ENCODE assay signal across 17 cellular contexts in genomic region chr3:146470424-146470990, GRCh38. TPM values are rescaled to one million over a fixed set of nuclear protein-coding genes. Genes with fewer than 3 reads are reported as not detected.
DNase-seq lines count a peak whose midpoint lies in the region; ATAC-seq, FAIRE-seq and TF ChIP-seq lines count a peak whose summit lies in the region.
"Had no signal": no experiment of that assay in that cellular context is flagged by ENCODE, and none has a peak within 500 bp of the region (broad histone marks: within the 10 kb centered on the region; RNA-seq: fewer than 3 reads in every experiment).

No MANE protein-coding gene starts in this region.

- ATAC-seq in K562 (no peak), right lobe of liver (no peak)
- ATAC-seq in stimulated activated naive B cell treated with anti-CD40 and anti-IgM and Interleukin-4, amounts not matched to agents 10 μg/mL and 1 μg/mL and 100 μg/mL, for 72 hours (replicated peaks), result no peak

- CTCF ChIA-PET in activated naive CD4-positive, alpha-beta T cell treated with anti-CD3 and anti-CD28 coated beads for 36 hours (lab: Charles Lee), result no interaction called here
- CTCF ChIA-PET in K562 (lab: Yijun Ruan, JAX; ENCODE audit: low intra/inter-chr PET ratio) (no interaction called here), HEK293T (lab: Yijun Ruan, JAX) (no interaction called here)

- TF ChIP-seq RAD21 in K562 (CRISPR knock-in tag; conservative IDR thresholded peaks at IDR 0.05 in 1 of 2, IDR thresholded peaks at IDR 0.05 in 1 of 2), result no peak

- H3K4me1 Mint-ChIP-seq in activated naive CD4-positive, alpha-beta T cell treated with anti-CD3 and anti-CD28 coated beads for 36 hours (ENCODE audit: low read depth), result peaks cover 2% of the 10 kb centered on the region
- H3K4me1 Mint-ChIP-seq in stimulated activated naive B cell treated with anti-CD40 and anti-IgM and Interleukin-4, amounts not matched to agents 10 μg/mL and 1 μg/mL and 100 μg/mL, for 72 hours, result peaks cover 0 to 14% of the 10 kb centered on the region in 2 donors

- H3K9me3 Mint-ChIP-seq in activated naive CD4-positive, alpha-beta T cell treated with anti-CD3 and anti-CD28 coated beads for 36 hours, result no peaks in the 10 kb centered on the region
- H3K9me3 Mint-ChIP-seq in stimulated activated naive B cell treated with anti-CD40 and anti-IgM and Interleukin-4, amounts not matched to agents 10 μg/mL and 1 μg/mL and 100 μg/mL, for 72 hours, result no peaks in the 10 kb centered on the region

- no peak for TF ChIP-seq POLR2A in K562 (conservative IDR thresholded peaks at IDR 0.05)
- no peak for TF ChIP-seq POLR2A in right lobe of liver (IDR thresholded peaks at IDR 0.05)

- H3K27me3 ChIP-seq in Karpas-422 (ENCODE audit: low read length), result no peaks in the 10 kb centered on the region
- no peaks in the 10 kb centered on the region for H3K27me3 ChIP-seq in K562 (ENCODE audit: control insufficient read depth in 2 of 2, insufficient read depth in 2 of 2, low read length in 2 of 2)
- no peaks in the 10 kb centered on the region for H3K27me3 ChIP-seq in right lobe of liver

- H3K4me3 ChIP-seq in Karpas-422 (ENCODE audit: low read length) (peak overlapping the region; percentile 68; the same call in 1 of the 2 replicates), K562 (no peak overlapping the region), right lobe of liver (no peak overlapping the region)

- no peaks in the 10 kb centered on the region for H3K36me3 Mint-ChIP-seq in activated naive CD4-positive, alpha-beta T cell treated with anti-CD3 and anti-CD28 coated beads for 36 hours (ENCODE audit: low read depth)
- no peaks in the 10 kb centered on the region for H3K36me3 Mint-ChIP-seq in stimulated activated naive B cell treated with anti-CD40 and anti-IgM and Interleukin-4, amounts not matched to agents 10 μg/mL and 1 μg/mL and 100 μg/mL, for 72 hours

- TF ChIP-seq CTCF in K562 (IDR thresholded peaks at IDR 0.05 in 2 of 3, conservative IDR thresholded peaks at IDR 0.05 in 1 of 3; ENCODE audit: insufficient read depth in 2 of 3, low read depth in 1 of 3, low read length in 3 of 3) (no peak), right lobe of liver (IDR thresholded peaks at IDR 0.05) (no peak)

- H3K4me1 ChIP-seq in Karpas-422 (ENCODE audit: low read length) (peaks cover 9% of the 10 kb centered on the region), K562 (replicated peaks in 1 of 2; ENCODE audit: control insufficient read depth in 2 of 2, insufficient read depth in 2 of 2, low read length in 2 of 2) (peaks cover 3 to 9% of the 10 kb centered on the region in 2 experiments; a peak in 2 of 5 replicates), right lobe of liver (no peaks in the 10 kb centered on the region)

- no peaks in the 10 kb centered on the region for H3K27me3 Mint-ChIP-seq in activated naive CD4-positive, alpha-beta T cell treated with anti-CD3 and anti-CD28 coated beads for 36 hours (ENCODE audit: low read depth)
- H3K27me3 Mint-ChIP-seq in stimulated activated naive B cell treated with anti-CD40 and anti-IgM and Interleukin-4, amounts not matched to agents 10 μg/mL and 1 μg/mL and 100 μg/mL, for 72 hours, result peaks cover 6 to 10% of the 10 kb centered on the region in 2 donors

- H3K36me3 ChIP-seq in Karpas-422 (ENCODE audit: insufficient read depth, low read length) (no peaks in the 10 kb centered on the region), K562 (ENCODE audit: control insufficient read depth, insufficient read depth, low read length) (no peaks in the 10 kb centered on the region), right lobe of liver (no peaks in the 10 kb centered on the region)

- H3K4me3 Mint-ChIP-seq in activated naive CD4-positive, alpha-beta T cell treated with anti-CD3 and anti-CD28 coated beads for 36 hours, result peak overlapping the region; percentile 73
- H3K4me3 Mint-ChIP-seq in stimulated activated naive B cell treated with anti-CD40 and anti-IgM and Interleukin-4, amounts not matched to agents 10 μg/mL and 1 μg/mL and 100 μg/mL, for 72 hours, result peak overlapping the region; percentile 85 to 88

- POLR2A ChIA-PET in K562 (lab: Yijun Ruan, JAX) (interaction anchor here (3.2 kb wide), 1 partner anchor 11 kb away, joined by 11 read pairs; no protein-coding TSS in a partner anchor), HEK293T (lab: Yijun Ruan, JAX) (no interaction called here)

- H3K9me2 ChIP-seq in Karpas-422 (replicated peaks; ENCODE audit: insufficient read depth, low read length), result no peaks in the 10 kb centered on the region

- intact Hi-C loops in activated naive CD4-positive, alpha-beta T cell treated with anti-CD3 and anti-CD28 coated beads for 36 hours (cut with micrococcal nuclease), result no loop called here
- intact Hi-C loops in K562 (cut with micrococcal nuclease), result no loop called here
- intact Hi-C loops in right lobe of liver (cut with DNase I), result no loop called here

- no TSS peak for BruUV-seq in K562 (replicated peaks; lab: Mats Ljungman, UMichigan)

- no peak for DNase-seq in activated naive CD4-positive, alpha-beta T cell treated with anti-CD3 and anti-CD28 coated beads for 36 hours
- no peak for DNase-seq in activated naive CD4-positive, alpha-beta T cell treated with anti-CD3 and anti-CD28 coated beads, Interleukin-2, amount 50 U/mL, for 16 hours
- no peak for DNase-seq in Karpas-422
- DNase-seq in K562 (ENCODE audit: extremely low read depth in 1 of 4, low spot score in 3 of 4), result no peak
- no peak for DNase-seq in stimulated activated naive B cell treated with anti-CD40 and anti-IgM and Interleukin-4, amounts not matched to agents 10 μg/mL and 1 μg/mL and 100 μg/mL, for 72 hours
- DNase-seq in right lobe of liver, result no peak
- no peak for DNase-seq in HEK293T (ENCODE audit: extremely low spot score)
- no peak for DNase-seq in UCSD-AML1 (lab: John Stamatoyannopoulos, UW; ENCODE audit: unreplicated experiment)
- DNase-seq: anterior cingulate cortex; dorsolateral prefrontal cortex; IMR-90; NCI-H187; stimulated activated CD4-positive, alpha-beta T cell treated with anti-CD3 and anti-CD28 coated beads, Interleukin-2, amount 100 ng/mL, for 24 hours had no signal

- H2AFZ ChIP-seq in Karpas-422 (ENCODE audit: low read length) (no peak overlapping the region), K562 (ENCODE audit: low read depth, low read length) (peak overlapping the region; percentile 97)

- no peak overlapping the region for H3K27ac ChIP-seq in Karpas-422 (ENCODE audit: low read length)
- H3K27ac ChIP-seq in K562 (ENCODE audit: extremely low read depth, low read depth, low read length), result peak overlapping the region; percentile 58
- no peak overlapping the region for H3K27ac ChIP-seq in right lobe of liver

- WGBS in K562 (ENCODE audit: insufficient coverage, low coverage, missing lambda C conversion rate), result 40% methylated on average over 8 of the region's 9 CpGs
- 84% methylated on average over 9 of the region's 9 CpGs for WGBS in right lobe of liver (ENCODE audit: insufficient coverage, low coverage, low lambda C conversion rate, missing lambda C conversion rate)

- no peak for TF ChIP-seq EP300 in K562 (IDR thresholded peaks at IDR 0.05; ENCODE audit: low read length)

- H3K4me2 ChIP-seq in Karpas-422 (ENCODE audit: low read depth, low read length, poor library complexity, severe bottlenecking) (peak overlapping the region; percentile 76), K562 (ENCODE audit: insufficient read depth, low read length) (peak overlapping the region; percentile 85)

- no peak for FAIRE-seq in K562 (lab: Jason Lieb, UNC)

- in situ Hi-C loops in K562 (cut with MboI), result no loop called here

- H3K9me1 ChIP-seq in K562 (ENCODE audit: control insufficient read depth, insufficient read depth, low read length), result no peaks in the 10 kb centered on the region

- H4K20me1 ChIP-seq in Karpas-422 (ENCODE audit: insufficient read depth, low read depth, low read length) (no peaks in the 10 kb centered on the region), K562 (replicated peaks; ENCODE audit: control insufficient read depth, insufficient read depth, low read length) (no peaks in the 10 kb centered on the region)

- H3K9me3 ChIP-seq in Karpas-422 (ENCODE audit: low read length) (no peaks in the 10 kb centered on the region), K562 (replicated peaks; ENCODE audit: control insufficient read depth, insufficient read depth, low read depth, low read length) (no peaks in the 10 kb centered on the region), right lobe of liver (no peaks in the 10 kb centered on the region)

- no peaks in the 10 kb centered on the region for H3K79me2 ChIP-seq in Karpas-422 (ENCODE audit: low read length)
- H3K79me2 ChIP-seq in K562 (ENCODE audit: control insufficient read depth, insufficient read depth, low read length), result peaks cover 2% of the 10 kb centered on the region; the same call in 2 of the 3 replicates

- H3K9ac ChIP-seq in Karpas-422 (ENCODE audit: low read length) (no peak overlapping the region), K562 (ENCODE audit: insufficient read depth in 1 of 2, low read depth in 2 of 2, low read length in 2 of 2) (peak overlapping the region in 1 of 2 experiments; percentile 78; a peak in 2 of 4 replicates)

- no peak overlapping the region for H3K27ac Mint-ChIP-seq in activated naive CD4-positive, alpha-beta T cell treated with anti-CD3 and anti-CD28 coated beads for 36 hours
- no peak overlapping the region for H3K27ac Mint-ChIP-seq in stimulated activated naive B cell treated with anti-CD40 and anti-IgM and Interleukin-4, amounts not matched to agents 10 μg/mL and 1 μg/mL and 100 μg/mL, for 72 hours

RNA-seq across cellular contexts. Expression of gene PLSCR2, which starts 1.1 kb away (rescaled TPM):
- not detected for total RNA-seq in activated naive CD4-positive, alpha-beta T cell treated with anti-CD3 and anti-CD28 coated beads for 36 hours
- total RNA-seq in Karpas-422 (2014; rRNA removed; shearing (Covaris generic); ENCODE audit: low replicate concordance), result 1.0 TPM in 1 of 2 replicates, not detected in the other
- not detected in 2 replicates for total RNA-seq in K562 (2011; cell fraction: chromatin; rRNA removed; ENCODE audit: low replicate concordance)
- total RNA-seq in K562 (2011; cell fraction: nucleolus; rRNA removed), result 1.2 TPM in 1 of 2 replicates, not detected in the other
- total RNA-seq in K562 (2011; cell fraction: nucleoplasm; rRNA removed), result not detected in 2 replicates
- total RNA-seq in K562 (2014; rRNA removed) (not detected in 2 replicates), K562 (2014; rRNA removed; fragmentation: Illumina TruSeq; extraction: Trizol) (0.25 and 0.26 TPM in 2 replicates), K562 (2015; rRNA removed; fragmentation: Illumina TruSeq; extraction: Trizol) (0.25 and 0.30 TPM in 2 replicates), K562 (2021) (0.18 and 0.40 TPM in 2 replicates), right lobe of liver (not detected)
- polyA plus RNA-seq in K562 (2011; rRNA removed) (not detected in 2 replicates), K562 (2014; fragmentation: Illumina TruSeq; extraction: Trizol) (not detected in 2 replicates), K562 (2014; fragmentation: Nextera tagmentation; extraction: Ambion mirVana) (under 1 TPM; 0.07 to 0.49 TPM), K562 (2014; rRNA removed) (not detected in 2 replicates)
- 0.06 TPM in 1 of 2 replicates, not detected in the other for polyA plus RNA-seq in K562 (2011; cell fraction: cytosol; rRNA removed)
- 0.31 TPM in 1 of 2 replicates, not detected in the other for polyA plus RNA-seq in K562 (2011; cell fraction: nucleus; rRNA removed)
- polyA plus RNA-seq in K562 (2012), result 0.22 TPM in 1 of 2 replicates, not detected in the other
- polyA minus RNA-seq in K562 (2011; rRNA and poly(A)+ RNA removed), result not detected in 2 replicates
- not detected in 2 replicates for polyA minus RNA-seq in K562 (2011; cell fraction: cytosol; rRNA and poly(A)+ RNA removed)
- not detected in 2 replicates for polyA minus RNA-seq in K562 (2011; cell fraction: nucleus; rRNA and poly(A)+ RNA removed)
- total RNA-seq: activated CD8-positive, alpha-beta memory T cell treated with anti-CD3 and anti-CD28 coated beads for 36 hours; IMR-90; mononuclear cell; pulmonary artery endothelial cell had no signal
- polyA plus RNA-seq: BJ, IMR-90 had no signal
